22 cellular contexts compared by ENCODE assay signal in genomic region chr20:58722877-58723627, GRCh38. TPM values are rescaled to one million over a fixed set of nuclear protein-coding genes. Genes with fewer than 3 reads are reported as not detected.
DNase-seq lines count a peak whose midpoint lies in the region; ATAC-seq and TF ChIP-seq lines count a peak whose summit lies in the region.
"Had no signal": no experiment of that assay in that cellular context is flagged by ENCODE, and none has a peak within 500 bp of the region (broad histone marks: within the 10 kb centered on the region; RNA-seq: fewer than 3 reads in every experiment).

No MANE protein-coding gene starts in this region.

- H3K4me2 ChIP-seq in neural progenitor cell, result no peak overlapping the region

- no peak overlapping the region for H3K9ac ChIP-seq in neural progenitor cell
- H3K9ac ChIP-seq: GM23248 had no signal

- no peak overlapping the region for H3K4me3 ChIP-seq in coronary artery
- no peak overlapping the region for H3K4me3 ChIP-seq in neural progenitor cell
- H3K4me3 ChIP-seq: GM23248, SJCRH30, transverse colon had no signal

- H3F3A ChIP-seq in neural progenitor cell (ENCODE audit: low read depth), result no peaks in the 10 kb centered on the region

- no peaks in the 10 kb centered on the region for H4K20me1 ChIP-seq in neural progenitor cell (ENCODE audit: low read depth)

- no peak overlapping the region for H2AFZ ChIP-seq in neural progenitor cell (replicated peaks)
- H2AFZ ChIP-seq: GM23248 had no signal

- peak overlapping the region; percentile 62 for H3K27ac Mint-ChIP-seq in activated naive CD4-positive, alpha-beta T cell treated with anti-CD3 and anti-CD28 coated beads, Interleukin-2, amount 50 U/mL, for 24 hours
- peak overlapping the region; percentile 76 for H3K27ac Mint-ChIP-seq in neural progenitor cell
- H3K27ac Mint-ChIP-seq: CD4-positive, alpha-beta T cell had no signal

- no peaks in the 10 kb centered on the region for H3K27me3 ChIP-seq in neural progenitor cell
- H3K27me3 ChIP-seq: SJCRH30 had no signal

- no peaks in the 10 kb centered on the region for H3K79me2 ChIP-seq in neural progenitor cell (ENCODE audit: low read depth)

- peaks cover 4% of the 10 kb centered on the region for H3K36me3 Mint-ChIP-seq in activated naive CD4-positive, alpha-beta T cell treated with anti-CD3 and anti-CD28 coated beads, Interleukin-2, amount 50 U/mL, for 24 hours
- H3K36me3 Mint-ChIP-seq in neural progenitor cell, result no peaks in the 10 kb centered on the region

- no peaks in the 10 kb centered on the region for H3K9me3 ChIP-seq in neural progenitor cell (ENCODE audit: low read depth)
- H3K9me3 ChIP-seq: transverse colon had no signal

- H3K4me1 ChIP-seq in neural progenitor cell, result no peaks in the 10 kb centered on the region
- H3K4me1 ChIP-seq: transverse colon had no signal

- no peak overlapping the region for H3K27ac ChIP-seq in coronary artery
- H3K27ac ChIP-seq in neural progenitor cell, result no peak overlapping the region
- H3K27ac ChIP-seq: GM23248, SJCRH30, transverse colon, VCaP had no signal

- TF ChIP-seq CTCF in coronary artery (IDR thresholded peaks at IDR 0.05) (no peak), neural progenitor cell (IDR thresholded peaks at IDR 0.05) (no peak)

- ATAC-seq in GM21515 (IDR thresholded peaks at IDR 0.05; ENCODE audit: unreplicated experiment) (no peak), HG03469 (IDR thresholded peaks at IDR 0.05; ENCODE audit: unreplicated experiment) (no peak)

- H3K4me3 Mint-ChIP-seq in activated naive CD4-positive, alpha-beta T cell treated with anti-CD3 and anti-CD28 coated beads, Interleukin-2, amount 50 U/mL, for 24 hours, result no peak overlapping the region
- H3K4me3 Mint-ChIP-seq in neural progenitor cell, result no peak overlapping the region
- H3K4me3 Mint-ChIP-seq: CD4-positive, alpha-beta T cell had no signal

- H3K27me3 Mint-ChIP-seq in activated naive CD4-positive, alpha-beta T cell treated with anti-CD3 and anti-CD28 coated beads, Interleukin-2, amount 50 U/mL, for 24 hours, result peaks cover 22% of the 10 kb centered on the region
- peaks cover 9% of the 10 kb centered on the region for H3K27me3 Mint-ChIP-seq in neural progenitor cell (ENCODE audit: insufficient read depth, low read depth)

- H3K9me3 Mint-ChIP-seq in activated naive CD4-positive, alpha-beta T cell treated with anti-CD3 and anti-CD28 coated beads, Interleukin-2, amount 50 U/mL, for 24 hours, result peaks cover 17% of the 10 kb centered on the region
- peaks cover 6% of the 10 kb centered on the region for H3K9me3 Mint-ChIP-seq in neural progenitor cell

- DNase-seq in activated naive CD4-positive, alpha-beta T cell (lab: John Stamatoyannopoulos, UW), result no peak
- DNase-seq in coronary artery (ENCODE audit: low spot score) (peak; percentile 57), neural progenitor cell (ENCODE audit: low spot score) (no peak), ureter (ENCODE audit: low spot score) (peak; percentile 20)
- DNase-seq: activated CD4-positive, alpha-beta T cell treated with anti-CD3 and anti-CD28 coated beads for 4 hours; activated gamma-delta T cell treated with Interleukin-2 at 50 U/mL for 16 hours; central memory CD4-positive, alpha-beta T cell; DND-41; GM23248; mammary epithelial cell; NCI-H146; NCI-H446; stimulated activated CD4-positive, alpha-beta T cell treated with anti-CD3 and anti-CD28 coated beads, Interleukin-15, amount 100 ng/mL, for 24 hours; stimulated activated CD4-positive, alpha-beta T cell treated with anti-CD3 and anti-CD28 coated beads, Interleukin-4, amount 100 ng/mL, for 4 hours; T1000 had no signal

- no peaks in the 10 kb centered on the region for H3K36me3 ChIP-seq in neural progenitor cell
- H3K36me3 ChIP-seq: SJCRH30, transverse colon had no signal

- H3K4me1 Mint-ChIP-seq in activated naive CD4-positive, alpha-beta T cell treated with anti-CD3 and anti-CD28 coated beads, Interleukin-2, amount 50 U/mL, for 24 hours, result no peaks in the 10 kb centered on the region
- peaks cover 11% of the 10 kb centered on the region for H3K4me1 Mint-ChIP-seq in neural progenitor cell

RNA-seq across cellular contexts. Expression of gene NPEPL1, which starts 30.5 kb away (rescaled TPM):
- 10.9 and 29.4 TPM in 2 replicates for total RNA-seq in neural progenitor cell (ENCODE audit: low replicate concordance)
- total RNA-seq in ureter, result 50.4 TPM

Comparison
In these comparisons a context has a peak if more than half of its experiments do, and no peak if none do; other contexts are left out.
1. DNase-seq: peak in coronary artery (single experiment) and ureter (single experiment); none in activated naive CD4-positive, alpha-beta T cell (0 of 4) and neural progenitor cell (single experiment).